ENCODE assay signal across 9 cellular contexts in genomic region chr12:96249196-96250118, GRCh38. TPM values are rescaled to one million over a fixed set of nuclear protein-coding genes. Genes with fewer than 3 reads are reported as not detected.
DNase-seq lines count a peak whose midpoint lies in the region; ATAC-seq and TF ChIP-seq lines count a peak whose summit lies in the region.
"Had no signal": no experiment of that assay in that cellular context is flagged by ENCODE, and none has a peak within 500 bp of the region (broad histone marks: within the 10 kb centered on the region; RNA-seq: fewer than 3 reads in every experiment).

No MANE protein-coding gene starts in this region.

- POLR2A ChIA-PET in activated CD4-positive, alpha-beta memory T cell treated with anti-CD3 and anti-CD28 coated beads, Interleukin-2, amount 10 ng/mL, durations not matched to agents 7 days and 5 days (lab: Charles Lee): no interaction called here

- H3K27me3 ChIP-seq in GM23338 (ENCODE audit: insufficient read depth): no peaks in the 10 kb centered on the region
- H3K27me3 ChIP-seq in heart left ventricle: no peaks in the 10 kb centered on the region

- no peak overlapping the region for H3K4me3 Mint-ChIP-seq in GM23338
- no peak overlapping the region for H3K4me3 Mint-ChIP-seq in activated CD4-positive, alpha-beta memory T cell treated with anti-CD3 and anti-CD28 coated beads, Interleukin-2, amount 10 ng/mL, durations not matched to agents 7 days and 5 days

- H3K79me2 ChIP-seq in GM23338 (replicated peaks; ENCODE audit: insufficient read depth): no peaks in the 10 kb centered on the region

- no peaks in the 10 kb centered on the region for H3K4me1 Mint-ChIP-seq in GM23338
- H3K4me1 Mint-ChIP-seq in activated CD4-positive, alpha-beta memory T cell treated with anti-CD3 and anti-CD28 coated beads, Interleukin-2, amount 10 ng/mL, durations not matched to agents 7 days and 5 days: peaks cover 47% of the 10 kb centered on the region

- TF ChIP-seq POLR2A in heart left ventricle (IDR thresholded peaks at IDR 0.05): no peak

- CTCF ChIA-PET in activated CD4-positive, alpha-beta memory T cell treated with anti-CD3 and anti-CD28 coated beads, Interleukin-2, amount 10 ng/mL, durations not matched to agents 7 days and 5 days (lab: Charles Lee): interaction anchor here (1.3 to 1.6 kb wide), 2 partner anchors 34 to 267 kb away, joined by 3 to 4 read pairs; no protein-coding TSS in a partner anchor

- DNase-seq in GM23338 (ENCODE audit: low spot score) (no peak), heart left ventricle (peak; percentile 66 to 84 (median 78)), sciatic nerve (ENCODE audit: low spot score) (no peak), GM20000 (ENCODE audit: low spot score) (no peak), NCI-H187 (lab: John Stamatoyannopoulos, UW) (no peak), SHP77 (lab: John Stamatoyannopoulos, UW) (no peak)
- no peak for DNase-seq in activated CD4-positive, alpha-beta memory T cell treated with anti-CD3 and anti-CD28 coated beads, Interleukin-2, amount 10 ng/mL, durations not matched to agents 7 days and 5 days
- DNase-seq: NCI-H1417 treated with DMSO at 0.1 percent for 48 hours had no signal

- H3K27me3 Mint-ChIP-seq in GM23338 (ENCODE audit: insufficient read depth, low read depth, poor library complexity): peaks cover 3% of the 10 kb centered on the region
- H3K27me3 Mint-ChIP-seq in activated CD4-positive, alpha-beta memory T cell treated with anti-CD3 and anti-CD28 coated beads, Interleukin-2, amount 10 ng/mL, durations not matched to agents 7 days and 5 days: no peaks in the 10 kb centered on the region

- H3K4me3 ChIP-seq in GM23338 (no peak overlapping the region), heart left ventricle (no peak overlapping the region)

- ATAC-seq in GM23338: no peak
- ATAC-seq in heart left ventricle: peak; percentile 84 to 94 (median 92)
- ATAC-seq in sciatic nerve: peak; percentile 79
- no peak for ATAC-seq in GM21447 (IDR thresholded peaks at IDR 0.05; ENCODE audit: unreplicated experiment)

- no peaks in the 10 kb centered on the region for H3K9me2 ChIP-seq in GM23338 (ENCODE audit: insufficient read depth)

- H3K4me1 ChIP-seq in GM23338 (ENCODE audit: insufficient read depth) (no peaks in the 10 kb centered on the region), heart left ventricle (peaks cover 14 to 53% (median 31%) of the 10 kb centered on the region in 12 donors)

- H4K20me1 ChIP-seq in GM23338 (replicated peaks; ENCODE audit: insufficient read depth): peaks cover 5% of the 10 kb centered on the region; the same call in 1 of the 2 replicates

- TF ChIP-seq CTCF in GM23338 (conservative IDR thresholded peaks at IDR 0.05; ENCODE audit: low read depth in 2 of 2): no peak
- TF ChIP-seq CTCF in heart left ventricle (IDR thresholded peaks at IDR 0.05): no peak
- no peak for TF ChIP-seq CTCF in GM20000 (IDR thresholded peaks at IDR 0.05; ENCODE audit: extremely low read depth, missing control alignments)

- H3K27ac ChIP-seq in GM23338 (ENCODE audit: low read depth) (no peak overlapping the region), heart left ventricle (peak overlapping the region in 11 of 12 donors; percentile 15 to 76 (median 60))

- H3K27ac Mint-ChIP-seq in GM23338: peak overlapping the region; percentile 15; the same call in 1 of the 2 replicates
- H3K27ac Mint-ChIP-seq in activated CD4-positive, alpha-beta memory T cell treated with anti-CD3 and anti-CD28 coated beads, Interleukin-2, amount 10 ng/mL, durations not matched to agents 7 days and 5 days: peak overlapping the region; percentile 19

- H3K9me3 Mint-ChIP-seq in GM23338: no peaks in the 10 kb centered on the region
- no peaks in the 10 kb centered on the region for H3K9me3 Mint-ChIP-seq in activated CD4-positive, alpha-beta memory T cell treated with anti-CD3 and anti-CD28 coated beads, Interleukin-2, amount 10 ng/mL, durations not matched to agents 7 days and 5 days

- intact Hi-C loops in heart left ventricle (cut with DNase I) (loop anchor here in 1 of 10 donors (10.0 kb wide), 1 partner anchor 145 kb away; no protein-coding TSS in a partner anchor), sciatic nerve (cut with DNase I) (no loop called here)

- H3K4me2 ChIP-seq in GM23338: no peak overlapping the region

- H3F3A ChIP-seq in GM23338 (replicated peaks; ENCODE audit: low read depth): no peaks in the 10 kb centered on the region

- H3K9me3 ChIP-seq in heart left ventricle: no peaks in the 10 kb centered on the region

- H3K36me3 ChIP-seq in GM23338 (ENCODE audit: insufficient read depth): no peaks in the 10 kb centered on the region
- H3K36me3 ChIP-seq in heart left ventricle: peaks cover 0 to 77% (median 38%) of the 10 kb centered on the region in 9 donors

- H3K36me3 Mint-ChIP-seq in GM23338 (ENCODE audit: low read depth): peaks cover 16% of the 10 kb centered on the region
- peaks cover 78% of the 10 kb centered on the region for H3K36me3 Mint-ChIP-seq in activated CD4-positive, alpha-beta memory T cell treated with anti-CD3 and anti-CD28 coated beads, Interleukin-2, amount 10 ng/mL, durations not matched to agents 7 days and 5 days (ENCODE audit: low read depth)

- 34 to 45% (median 38%) methylated on average over 13 to 16 of the region's 16 CpGs for WGBS in heart left ventricle, 4 donors

- H2AFZ ChIP-seq in GM23338: no peak overlapping the region

TF ChIP-seq in GM23338, 12 proteins besides CTCF, POLR2A, EP300 and RAD21 (continues in another document):
- TF ChIP-seq ETS1 (IDR thresholded peaks at IDR 0.05) (no peak), STAT1 (IDR thresholded peaks at IDR 0.05; ENCODE audit: unreplicated experiment) (no peak), ZNF114 (CRISPR knock-in tag; IDR thresholded peaks at IDR 0.05) (no peak), EZH2 (IDR thresholded peaks at IDR 0.05; ENCODE audit: low read depth, unreplicated experiment) (no peak)
- TF ChIP-seq, protein P1, sequence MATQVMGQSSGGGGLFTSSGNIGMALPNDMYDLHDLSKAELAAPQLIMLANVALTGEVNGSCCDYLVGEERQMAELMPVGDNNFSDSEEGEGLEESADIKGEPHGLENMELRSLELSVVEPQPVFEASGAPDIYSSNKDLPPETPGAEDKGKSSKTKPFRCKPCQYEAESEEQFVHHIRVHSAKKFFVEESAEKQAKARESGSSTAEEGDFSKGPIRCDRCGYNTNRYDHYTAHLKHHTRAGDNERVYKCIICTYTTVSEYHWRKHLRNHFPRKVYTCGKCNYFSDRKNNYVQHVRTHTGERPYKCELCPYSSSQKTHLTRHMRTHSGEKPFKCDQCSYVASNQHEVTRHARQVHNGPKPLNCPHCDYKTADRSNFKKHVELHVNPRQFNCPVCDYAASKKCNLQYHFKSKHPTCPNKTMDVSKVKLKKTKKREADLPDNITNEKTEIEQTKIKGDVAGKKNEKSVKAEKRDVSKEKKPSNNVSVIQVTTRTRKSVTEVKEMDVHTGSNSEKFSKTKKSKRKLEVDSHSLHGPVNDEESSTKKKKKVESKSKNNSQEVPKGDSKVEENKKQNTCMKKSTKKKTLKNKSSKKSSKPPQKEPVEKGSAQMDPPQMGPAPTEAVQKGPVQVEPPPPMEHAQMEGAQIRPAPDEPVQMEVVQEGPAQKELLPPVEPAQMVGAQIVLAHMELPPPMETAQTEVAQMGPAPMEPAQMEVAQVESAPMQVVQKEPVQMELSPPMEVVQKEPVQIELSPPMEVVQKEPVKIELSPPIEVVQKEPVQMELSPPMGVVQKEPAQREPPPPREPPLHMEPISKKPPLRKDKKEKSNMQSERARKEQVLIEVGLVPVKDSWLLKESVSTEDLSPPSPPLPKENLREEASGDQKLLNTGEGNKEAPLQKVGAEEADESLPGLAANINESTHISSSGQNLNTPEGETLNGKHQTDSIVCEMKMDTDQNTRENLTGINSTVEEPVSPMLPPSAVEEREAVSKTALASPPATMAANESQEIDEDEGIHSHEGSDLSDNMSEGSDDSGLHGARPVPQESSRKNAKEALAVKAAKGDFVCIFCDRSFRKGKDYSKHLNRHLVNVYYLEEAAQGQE (IDR thresholded peaks at IDR 0.05; ENCODE audit: unreplicated experiment): no peak

RNA-seq across cellular contexts. Expression of gene ELK3, which starts 55.3 kb away (rescaled TPM):
- total RNA-seq in GM23338 (2014; rRNA removed; shearing (Covaris generic)): 8.3 and 12.1 TPM in 2 replicates
- polyA plus RNA-seq in GM23338 (2016; fragmentation: Nextera tagmentation; extraction: Ambion mirVana) (5.5 and 6.5 TPM in 2 replicates), heart left ventricle (10 to 100 TPM in 1 of 2 donors, 1 to 10 TPM in 1; 5.7 to 20.7 TPM)
- 10 to 100 TPM; 46.3 TPM for total RNA-seq in activated CD4-positive, alpha-beta memory T cell treated with anti-CD3 and anti-CD28 coated beads, Interleukin-2, amount 10 ng/mL, durations not matched to agents 7 days and 5 days
- total RNA-seq in heart left ventricle (10 to 100 TPM; 14.3 to 42.3 (median 18.6) TPM), sciatic nerve (30.2 TPM)

Comparison
In these comparisons a context has a peak if more than half of its experiments do, and no peak if none do; other contexts are left out.
1. ATAC-seq: peak in heart left ventricle (4 of 4) and sciatic nerve (single experiment); none in GM23338 (single experiment) and GM21447 (single experiment).
2. DNase-seq: peak in heart left ventricle (5 of 5); none in GM23338 (single experiment), activated CD4-positive, alpha-beta memory T cell treated with anti-CD3 and anti-CD28 coated beads, Interleukin-2, amount 10 ng/mL, durations not matched to agents 7 days and 5 days (single experiment), sciatic nerve (single experiment), GM20000 (single experiment), NCI-H187 (0 of 2) and SHP77 (0 of 2).